In the genomic region with DNA sequence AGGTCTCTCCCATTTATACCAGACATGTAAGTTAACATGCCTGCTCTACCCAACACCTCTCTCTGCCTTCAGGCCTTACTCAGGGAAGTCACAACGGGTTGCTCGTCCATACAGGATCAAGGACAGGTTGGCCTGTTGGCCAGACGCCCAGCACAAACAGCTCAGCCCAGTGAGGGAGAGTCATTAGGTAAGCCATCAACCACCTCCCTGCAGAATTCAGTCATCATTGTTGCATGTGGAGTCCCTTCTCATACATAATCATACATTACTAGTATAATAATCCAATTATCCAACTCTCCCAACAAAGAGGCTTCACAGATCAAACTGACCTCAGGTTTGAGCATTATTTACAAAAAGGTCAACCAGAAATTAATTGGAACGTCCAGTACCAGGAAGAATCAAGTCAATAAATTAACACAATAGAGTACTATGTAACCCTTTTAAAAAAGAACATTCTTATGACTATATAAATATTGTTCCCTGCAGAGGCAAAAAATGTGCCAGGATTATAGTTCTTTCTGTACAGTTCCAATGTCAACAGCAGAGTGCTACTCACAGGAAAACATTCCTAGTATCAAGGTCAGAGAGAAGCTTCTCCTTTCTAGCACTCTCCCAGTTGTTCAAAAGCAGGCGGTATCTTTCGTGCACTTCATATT, we compare ENCODE assay signal across 13 cellular contexts. TPM values are rescaled to one million over a fixed set of nuclear protein-coding genes. Genes with fewer than 3 reads are reported as not detected.
A peak's percentile ranks its signal among the peaks of the same experiment; 100 is the strongest.
DNase-seq lines count a peak whose midpoint lies in the region; ATAC-seq and TF ChIP-seq lines count a peak whose summit lies in the region.
"Had no signal": no experiment of that assay in that cellular context is flagged by ENCODE, and none has a peak within 500 bp of the region (broad histone marks: within the 10 kb centered on the region; RNA-seq: fewer than 3 reads in every experiment).

No MANE protein-coding gene starts in this region.

- BruUV-seq in Calu3 (replicated peaks; lab: Mats Ljungman, UMichigan) = no TSS peak

- peak overlapping the region; percentile 79 for H3K27ac Mint-ChIP-seq in Calu3 (ENCODE audit: unreplicated experiment)
- H3K27ac Mint-ChIP-seq: naive B cell had no signal

- peaks cover 3% of the 10 kb centered on the region for H3K9me3 Mint-ChIP-seq in Calu3 (ENCODE audit: low read depth, unreplicated experiment)
- H3K9me3 Mint-ChIP-seq: naive B cell had no signal

- H3K36me3 ChIP-seq in mucosa of stomach (ENCODE audit: control insufficient read depth, insufficient read depth, low read length) (no peaks in the 10 kb centered on the region), SJCRH30 (no peaks in the 10 kb centered on the region)

- H3K27me3 ChIP-seq in mucosa of stomach (ENCODE audit: control insufficient read depth, insufficient read depth, low read length) = no peaks in the 10 kb centered on the region
- H3K27me3 ChIP-seq in SJCRH30 = no peaks in the 10 kb centered on the region

- H3K27ac ChIP-seq in epithelial cell of prostate (peak overlapping the region; percentile 44), coronary artery (no peak overlapping the region), SJCRH30 (no peak overlapping the region)

- TF ChIP-seq CTCF in Calu3 (IDR thresholded peaks at IDR 0.05; ENCODE audit: unreplicated experiment) = no peak
- no peak for TF ChIP-seq CTCF in coronary artery (IDR thresholded peaks at IDR 0.05)

- CTCF ChIA-PET in Calu3 (lab: Charles Lee) = interaction anchor here (0.6 to 1.8 kb wide), 3 partner anchors 13 to 29 kb away, joined by 3 to 14 read pairs (median 5); no protein-coding TSS in a partner anchor

- intact Hi-C loops in Calu3 (cut with micrococcal nuclease; ENCODE audit: unreplicated experiment) = loop anchor here (5.0 kb wide), 1 partner anchor 68 kb away; a partner anchor contains a TSS

- peaks cover 50% of the 10 kb centered on the region for H3K4me1 Mint-ChIP-seq in Calu3 (ENCODE audit: low read depth, unreplicated experiment)

- H3K4me3 Mint-ChIP-seq in Calu3 (ENCODE audit: low read depth, unreplicated experiment) = peak overlapping the region; percentile 6
- H3K4me3 Mint-ChIP-seq: naive B cell had no signal

- ATAC-seq in GM18907 (IDR thresholded peaks at IDR 0.05; ENCODE audit: unreplicated experiment) = no peak
- ATAC-seq in GM21528 (IDR thresholded peaks at IDR 0.05; ENCODE audit: low FRiP score, unreplicated experiment) = no peak

- H3K9ac ChIP-seq in mucosa of stomach (ENCODE audit: low read length) = peak overlapping the region; percentile 42

- H3K27me3 Mint-ChIP-seq in Calu3 (ENCODE audit: unreplicated experiment) = no peaks in the 10 kb centered on the region

- H3K36me3 Mint-ChIP-seq in Calu3 (ENCODE audit: insufficient read depth, unreplicated experiment) = peaks cover 5% of the 10 kb centered on the region
- H3K36me3 Mint-ChIP-seq: naive B cell had no signal

- no peak overlapping the region for H3K4me3 ChIP-seq in mucosa of stomach (ENCODE audit: low read length)
- H3K4me3 ChIP-seq in coronary artery = no peak overlapping the region
- H3K4me3 ChIP-seq in SJCRH30 = no peak overlapping the region

- H3K4me1 ChIP-seq in mucosa of stomach (ENCODE audit: control insufficient read depth, insufficient read depth, low read length) (peaks cover 25% of the 10 kb centered on the region), SJCRH30 (no peaks in the 10 kb centered on the region)

- H3K9me3 ChIP-seq in mucosa of stomach (ENCODE audit: control insufficient read depth, low read length) = no peaks in the 10 kb centered on the region
- H3K9me3 ChIP-seq in SJCRH30 (replicated peaks) = no peaks in the 10 kb centered on the region

- DNase-seq in Calu3 (peak; percentile 89), NCI-H2227 treated with DMSO at 0.1 percent for 48 hours (lab: John Stamatoyannopoulos, UW) (peak; percentile 34), epithelial cell of prostate (ENCODE audit: low read depth, low spot score) (peak; percentile 84), coronary artery (ENCODE audit: low spot score) (no peak), SJCRH30 (no peak)
- DNase-seq: effector memory CD4-positive, alpha-beta T cell; naive B cell; NCI-H1694 treated with DMSO at 0.1 percent for 48 hours; OCI-M1; T-helper 9 cell had no signal

RNA-seq across cellular contexts. Expression of a gene that starts 33.2 kb away (rescaled TPM):
- 32.2 and 49.4 TPM in 2 replicates for total RNA-seq in Calu3 (2022)
- 6.8 and 7.3 TPM in 2 replicates for total RNA-seq in SJCRH30 (2014; rRNA removed; shearing (Covaris generic))

Comparison
In these comparisons a context has a peak if more than half of its experiments do, and no peak if none do; other contexts are left out.
1. DNase-seq: peak in Calu3 (single experiment), NCI-H2227 treated with DMSO at 0.1 percent for 48 hours (single experiment) and epithelial cell of prostate (single experiment); none in coronary artery (single experiment) and SJCRH30 (0 of 2).